Comparison of ENCODE assay signal across 18 cellular contexts in the genomic region with DNA sequence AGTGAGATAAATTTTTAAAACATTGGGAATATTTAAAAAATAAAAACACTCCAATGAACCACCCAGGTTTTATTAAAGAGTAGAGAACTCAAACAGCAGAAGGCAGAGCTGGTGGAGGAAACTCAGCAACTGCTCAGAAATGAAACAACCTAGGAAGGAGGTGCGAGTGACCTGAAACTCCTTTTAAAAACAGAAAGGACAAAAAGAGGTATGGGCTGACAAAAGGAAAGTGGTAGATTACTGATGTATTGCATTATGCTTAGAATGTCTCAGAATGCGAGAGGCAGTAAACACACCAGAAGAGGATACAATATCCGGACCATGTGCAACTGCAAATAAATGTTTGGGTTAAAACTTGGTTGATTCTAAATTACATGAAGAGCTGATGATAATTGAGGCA.
"Had no signal": no experiment of that assay in that cellular context is flagged by ENCODE, and none has a peak within 500 bp of the region (broad histone marks: within the 10 kb centered on the region; RNA-seq: fewer than 3 reads in every experiment).

No MANE protein-coding gene starts in this region.

- H3K27me3 ChIP-seq: right atrium auricular region, right lobe of liver, suprapubic skin, tibial artery, upper lobe of right lung had no signal

- H3K4me3 ChIP-seq: left ventricle myocardium inferior, lung, ovary, right atrium auricular region, right lobe of liver, skin epidermis, suprapubic skin, thoracic aorta, tibial artery, upper lobe of right lung had no signal

- H3K4me1 ChIP-seq: left ventricle myocardium inferior, right atrium auricular region, right lobe of liver, tibial artery, upper lobe of right lung had no signal

- DNase-seq: islet precursor cell; left ventricle myocardium inferior; mesendoderm; naive thymus-derived CD4-positive, alpha-beta T cell; ovary; right lobe of liver; stimulated activated CD4-positive, alpha-beta T cell treated with anti-CD3 and anti-CD28 coated beads, Interleukin-4, amount 100 ng/mL, for 24 hours; stimulated activated naive CD4-positive, alpha-beta T cell; tibial artery; trophoblast cell; upper lobe of right lung had no signal

- H3K9me3 ChIP-seq: ovary, right atrium auricular region, right lobe of liver, suprapubic skin, thoracic aorta, tibial artery, upper lobe of right lung had no signal

- ATAC-seq: naive thymus-derived CD4-positive, alpha-beta T cell; natural killer cell treated with Interleukin-12 subunit alpha and Interleukin-12 subunit beta and Interleukin-15 and Interleukin-18, amount 100 ng/mL, for 72 hours; right lobe of liver; stimulated activated effector memory CD8-positive, alpha-beta T cell treated with anti-CD3 and anti-CD28 coated beads, Interleukin-12 subunit alpha, Interleukin-12 subunit beta, amount 100 ng/mL, for 72 hours; upper lobe of right lung had no signal

- H3K27ac ChIP-seq: left ventricle myocardium inferior, ovary, right atrium auricular region, right lobe of liver, skin epidermis, suprapubic skin, thoracic aorta, tibial artery, upper lobe of right lung had no signal

- H3K36me3 ChIP-seq: left ventricle myocardium inferior, ovary, right atrium auricular region, right lobe of liver, suprapubic skin, thoracic aorta, tibial artery, upper lobe of right lung had no signal
